In genomic region chr1:225757927-225758460, GRCh38 we compare ENCODE assay signal across 2 cellular contexts.
TF ChIP-seq lines count a peak whose summit lies in the region.

No MANE protein-coding gene starts in this region.

TF ChIP-seq in Ishikawa, 13 proteins besides CTCF, POLR2A, EP300 and RAD21 (continued from another document):
- TF ChIP-seq TCF12 (IDR thresholded peaks at IDR 0.05; ENCODE audit: low read depth) (0 out of 2 replicates have a peak, but pooled peaks have one; percentile 27), YY1 (IDR thresholded peaks at IDR 0.05; ENCODE audit: low read depth) (no peak), USF1 (IDR thresholded peaks at IDR 0.05) (no peak), MAX (IDR thresholded peaks at IDR 0.05) (no peak), CREB1 (IDR thresholded peaks at IDR 0.05; ENCODE audit: low read depth) (no peak), TEAD4 (IDR thresholded peaks at IDR 0.05) (no peak)

TF ChIP-seq in K562, 482 proteins besides CTCF, POLR2A, EP300 and RAD21:
- TF ChIP-seq EGR1 (conservative IDR thresholded peaks at IDR 0.05): peak; percentile 34; the same call in 1 of the 2 replicates
- TF ChIP-seq ETV6 (IDR thresholded peaks at IDR 0.05; ENCODE audit: borderline replicate concordance in 1 of 2, low read depth in 2 of 2, low read length in 1 of 2): no peak
- TF ChIP-seq ETV6 (CRISPR knock-in tag; IDR thresholded peaks at IDR 0.05; ENCODE audit: borderline replicate concordance): no peak
- peak; percentile 78; the same call in 1 of the 2 replicates for TF ChIP-seq ZNF512 (tag; IDR thresholded peaks at IDR 0.05)
